12 cellular contexts compared by ENCODE assay signal in the genomic region with DNA sequence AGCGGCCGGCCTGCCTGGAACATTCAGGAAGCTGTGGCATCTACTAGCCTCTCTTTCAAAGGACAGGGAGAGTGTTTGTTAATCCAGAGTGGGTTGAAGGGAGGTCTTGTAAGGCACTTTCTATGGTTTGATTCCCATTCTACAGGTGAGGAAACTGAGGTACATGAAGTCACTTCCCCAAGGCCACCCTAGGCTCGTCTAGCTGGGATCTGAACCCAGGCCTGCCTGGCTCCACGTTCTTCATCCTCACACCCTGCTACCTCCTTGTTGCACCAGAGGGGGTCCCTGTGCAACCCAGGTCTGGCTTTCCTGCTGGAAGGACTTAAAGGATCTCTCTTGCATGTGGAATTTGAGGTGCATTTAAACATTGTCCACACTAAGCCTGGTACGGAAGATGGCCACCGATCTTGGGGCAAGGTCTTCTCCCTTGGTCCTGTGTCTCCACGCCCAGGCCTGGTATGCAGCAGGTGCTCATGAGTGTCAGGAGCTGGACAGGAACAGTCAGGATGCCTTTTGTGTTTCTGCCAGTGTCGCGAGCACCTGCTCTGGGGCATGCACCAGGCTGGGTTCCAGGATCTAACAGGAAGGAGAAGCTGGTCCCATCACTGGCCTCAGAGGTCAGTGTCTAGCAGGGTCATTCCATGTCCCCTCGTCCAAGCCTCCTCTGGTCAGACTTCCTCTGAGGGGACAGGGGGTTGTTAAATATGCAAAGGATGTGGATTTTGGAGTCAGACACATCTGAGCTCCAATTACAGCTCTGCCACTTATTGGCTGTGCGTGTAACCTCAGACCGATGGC.
DNase-seq lines count a peak whose midpoint lies in the region; ATAC-seq and TF ChIP-seq lines count a peak whose summit lies in the region.
"Had no signal": no experiment of that assay in that cellular context is flagged by ENCODE, and none has a peak within 500 bp of the region (broad histone marks: within the 10 kb centered on the region; RNA-seq: fewer than 3 reads in every experiment).

No MANE protein-coding gene starts in this region.

- peaks cover 65% of the 10 kb centered on the region for H3K4me1 Mint-ChIP-seq in activated CD4-positive, alpha-beta memory T cell treated with anti-CD3 and anti-CD28 coated beads, Interleukin-2, amount 10 ng/mL, durations not matched to agents 7 days and 5 days

- H3K27ac ChIP-seq in muscle layer of duodenum (ENCODE audit: low read length) = peak overlapping the region; percentile 15

- POLR2A ChIA-PET in activated CD4-positive, alpha-beta memory T cell treated with anti-CD3 and anti-CD28 coated beads, Interleukin-2, amount 10 ng/mL, durations not matched to agents 7 days and 5 days (lab: Charles Lee) = interaction anchor here (0.6 to 8.5 kb wide), 12 partner anchors 11 to 108 kb away, joined by 3 to 137 read pairs (median 5); partner anchors contain the start of gene RUNX3

- H3K9me3 ChIP-seq in muscle layer of duodenum (ENCODE audit: control insufficient read depth in 1 of 2, low read length in 2 of 2) = no peaks in the 10 kb centered on the region

- peak; percentile 31 for TF ChIP-seq POLR2A in GM19193 (IDR thresholded peaks at IDR 0.05; ENCODE audit: extremely low read depth, insufficient read depth, insufficient read length)

- no peaks in the 10 kb centered on the region for H3K27me3 ChIP-seq in muscle layer of duodenum (ENCODE audit: low read depth, low read length)

- no peak overlapping the region for H3K4me3 ChIP-seq in muscle layer of duodenum (ENCODE audit: low read depth in 1 of 2, low read length in 2 of 2)

- peaks cover 6% of the 10 kb centered on the region for H3K36me3 Mint-ChIP-seq in activated CD4-positive, alpha-beta memory T cell treated with anti-CD3 and anti-CD28 coated beads, Interleukin-2, amount 10 ng/mL, durations not matched to agents 7 days and 5 days (ENCODE audit: low read depth)

- no peaks in the 10 kb centered on the region for H3K36me3 ChIP-seq in muscle layer of duodenum (ENCODE audit: control insufficient read depth in 1 of 2, insufficient read depth in 2 of 2, low read length in 2 of 2)

- DNase-seq in DMS53 (lab: John Stamatoyannopoulos, UW) (peak; percentile 30), DMS53 treated with DMSO at 0.1 percent for 48 hours (lab: John Stamatoyannopoulos, UW; ENCODE audit: unreplicated experiment) (no peak), iPS-NIHi7 (ENCODE audit: extremely low spot score) (no peak), superior temporal gyrus (ENCODE audit: extremely low spot score) (no peak)
- DNase-seq in activated CD4-positive, alpha-beta memory T cell treated with anti-CD3 and anti-CD28 coated beads, Interleukin-2, amount 10 ng/mL, durations not matched to agents 7 days and 5 days = no peak
- DNase-seq: amniotic stem cell; NCI-H1092; NCI-H524; stimulated activated CD4-positive, alpha-beta T cell treated with anti-CD3 and anti-CD28 coated beads, Interleukin-4, amount 100 ng/mL, for 1 hour had no signal

- H3K27ac Mint-ChIP-seq in activated CD4-positive, alpha-beta memory T cell treated with anti-CD3 and anti-CD28 coated beads, Interleukin-2, amount 10 ng/mL, durations not matched to agents 7 days and 5 days = peak overlapping the region; percentile 93

- no peaks in the 10 kb centered on the region for H3K9me3 Mint-ChIP-seq in activated CD4-positive, alpha-beta memory T cell treated with anti-CD3 and anti-CD28 coated beads, Interleukin-2, amount 10 ng/mL, durations not matched to agents 7 days and 5 days

- no peak overlapping the region for H3K4me3 Mint-ChIP-seq in activated CD4-positive, alpha-beta memory T cell treated with anti-CD3 and anti-CD28 coated beads, Interleukin-2, amount 10 ng/mL, durations not matched to agents 7 days and 5 days

- CTCF ChIA-PET in activated CD4-positive, alpha-beta memory T cell treated with anti-CD3 and anti-CD28 coated beads, Interleukin-2, amount 10 ng/mL, durations not matched to agents 7 days and 5 days (lab: Charles Lee) = interaction anchor here (0.8 to 5.9 kb wide), 6 partner anchors 8 to 107 kb away, joined by 3 to 78 read pairs (median 6); no protein-coding TSS in a partner anchor

- H3K4me1 ChIP-seq in muscle layer of duodenum (ENCODE audit: control insufficient read depth in 1 of 2, insufficient read depth in 2 of 2, low read length in 2 of 2) = peaks cover 5 to 8% of the 10 kb centered on the region in 2 donors

- no peaks in the 10 kb centered on the region for H3K27me3 Mint-ChIP-seq in activated CD4-positive, alpha-beta memory T cell treated with anti-CD3 and anti-CD28 coated beads, Interleukin-2, amount 10 ng/mL, durations not matched to agents 7 days and 5 days

- ATAC-seq in GM21737 (IDR thresholded peaks at IDR 0.05; ENCODE audit: unreplicated experiment) = no peak
